ENCODE assay signal across 1 cellular context in genomic region chr10:6739530-6740174, GRCh38.
TF ChIP-seq lines count a peak whose summit lies in the region.

No MANE protein-coding gene starts in this region.

TF ChIP-seq in HepG2, 621 proteins besides CTCF, POLR2A, EP300 and RAD21 (continued from another document):
- TF ChIP-seq ETS1 (CRISPR knock-in tag; IDR thresholded peaks at IDR 0.05) = no peak
- no peak for TF ChIP-seq ZFP91 (CRISPR knock-in tag; IDR thresholded peaks at IDR 0.05; ENCODE audit: borderline replicate concordance)
- no peak for TF ChIP-seq NCOA1 (CRISPR knock-in tag; IDR thresholded peaks at IDR 0.05)
- TF ChIP-seq ARID5B (CRISPR knock-in tag; IDR thresholded peaks at IDR 0.05) = 0 out of 2 replicates have a peak, but pooled peaks have one; percentile 29
- TF ChIP-seq SETDB1 (CRISPR knock-in tag; IDR thresholded peaks at IDR 0.05; ENCODE audit: borderline replicate concordance) = no peak
- TF ChIP-seq HNF1B (CRISPR knock-in tag; IDR thresholded peaks at IDR 0.05) = no peak
- no peak for TF ChIP-seq ZNF407 (CRISPR knock-in tag; IDR thresholded peaks at IDR 0.05; ENCODE audit: not compliant biosample characterization)
- TF ChIP-seq HNF1A (IDR thresholded peaks at IDR 0.05; ENCODE audit: low read depth) = no peak
- TF ChIP-seq HNF1A (CRISPR knock-in tag; IDR thresholded peaks at IDR 0.05; ENCODE audit: borderline replicate concordance) = no peak
- no peak for TF ChIP-seq MAF1 (CRISPR knock-in tag; IDR thresholded peaks at IDR 0.05; ENCODE audit: borderline replicate concordance)
- TF ChIP-seq ZNF567 (CRISPR knock-in tag; IDR thresholded peaks at IDR 0.05; ENCODE audit: borderline replicate concordance) = no peak
- TF ChIP-seq KLF6 (CRISPR knock-in tag; IDR thresholded peaks at IDR 0.05) = no peak
- no peak for TF ChIP-seq ZSCAN20 (CRISPR knock-in tag; IDR thresholded peaks at IDR 0.05; ENCODE audit: borderline replicate concordance)
- no peak for TF ChIP-seq MTF2 (CRISPR knock-in tag; IDR thresholded peaks at IDR 0.05; ENCODE audit: borderline replicate concordance)
- TF ChIP-seq RFX5 (IDR thresholded peaks at IDR 0.05; ENCODE audit: low read depth, low read length) = no peak
- no peak for TF ChIP-seq ZBTB26 (CRISPR knock-in tag; IDR thresholded peaks at IDR 0.05; ENCODE audit: borderline replicate concordance)
- peak; percentile 50 for TF ChIP-seq RARA (CRISPR knock-in tag; IDR thresholded peaks at IDR 0.05)
- TF ChIP-seq ZNF17 (CRISPR knock-in tag; IDR thresholded peaks at IDR 0.05) = no peak
- no peak for TF ChIP-seq BCL3 (CRISPR knock-in tag; IDR thresholded peaks at IDR 0.05)
- TF ChIP-seq BCL6 (CRISPR knock-in tag; IDR thresholded peaks at IDR 0.05) = peak; percentile 45; the same call in 1 of the 2 replicates
- no peak for TF ChIP-seq ZNF660 (CRISPR knock-in tag; IDR thresholded peaks at IDR 0.05; ENCODE audit: borderline replicate concordance, low read depth)
- 0 out of 2 replicates have a peak, but pooled peaks have one; percentile 27 for TF ChIP-seq NR2F6 (IDR thresholded peaks at IDR 0.05)
- 0 out of 2 replicates have a peak, but pooled peaks have one; percentile 45 for TF ChIP-seq NR2F6 (CRISPR knock-in tag; IDR thresholded peaks at IDR 0.05)
- no peak for TF ChIP-seq ZKSCAN8 (CRISPR knock-in tag; IDR thresholded peaks at IDR 0.05; ENCODE audit: borderline replicate concordance)
- no peak for TF ChIP-seq TBP (CRISPR knock-in tag; IDR thresholded peaks at IDR 0.05)
- TF ChIP-seq HMGXB4 (CRISPR knock-in tag; IDR thresholded peaks at IDR 0.05; ENCODE audit: borderline replicate concordance in 1 of 2, low read depth in 1 of 2) = no peak
- TF ChIP-seq RBM22 (optimal IDR thresholded peaks at IDR 0.05; ENCODE audit: low read length) = no peak
- peak; percentile 40; the same call in 1 of the 2 replicates for TF ChIP-seq PITX1 (CRISPR knock-in tag; IDR thresholded peaks at IDR 0.05)
